Comparison of ENCODE assay signal across 17 cellular contexts in genomic region chr7:105821527-105821926, GRCh38.
"Had no signal": no experiment of that assay in that cellular context is flagged by ENCODE, and none has a peak within 500 bp of the region (broad histone marks: within the 10 kb centered on the region; RNA-seq: fewer than 3 reads in every experiment).

No MANE protein-coding gene starts in this region.

- H3K27me3 Mint-ChIP-seq: activated naive CD8-positive, alpha-beta T cell treated with anti-CD3 and anti-CD28 coated beads for 36 hours had no signal

- DNase-seq: activated CD4-positive, CD25-positive, alpha-beta regulatory T cell; activated naive CD8-positive, alpha-beta T cell treated with anti-CD3 and anti-CD28 coated beads for 36 hours; activated T-cell treated with anti-CD3 and anti-CD28 coated beads, Interleukin-2, amount 50 U/mL, for 48 hours; brain microvascular endothelial cell; KG1; MG63; NCI-H1105 treated with DMSO at 0.1 percent for 48 hours; NCI-H1436 treated with DMSO at 0.1 percent for 48 hours; NCI-H187; NCI-H2081; NCI-H510A treated with DMSO at 0.1 percent for 48 hours; NCI-H69; PC-9; SIG-M5 had no signal

- H3K4me3 Mint-ChIP-seq: activated CD8-positive, alpha-beta memory T cell treated with anti-CD3 and anti-CD28 coated beads, Interleukin-2, amount 10 ng/mL, durations not matched to agents 7 days and 5 days; activated naive CD8-positive, alpha-beta T cell treated with anti-CD3 and anti-CD28 coated beads for 36 hours; IgD-negative memory B cell had no signal

- ATAC-seq: activated CD8-positive, alpha-beta memory T cell treated with anti-CD3 and anti-CD28 coated beads, Interleukin-2, amount 10 ng/mL, durations not matched to agents 7 days and 5 days had no signal

- H3K27ac Mint-ChIP-seq: activated CD8-positive, alpha-beta memory T cell treated with anti-CD3 and anti-CD28 coated beads, Interleukin-2, amount 10 ng/mL, durations not matched to agents 7 days and 5 days; activated naive CD8-positive, alpha-beta T cell treated with anti-CD3 and anti-CD28 coated beads for 36 hours; activated T-helper 2 cell treated with anti-CD3 and anti-CD28 coated beads, Interferon-gamma antibody, Interleukin-2, Interleukin-4, amounts not matched to agents 10 μg/mL and 5 μg/mL and 100 μg/mL, durations not matched to agents 14 hours and 24 hours and 36 hours; IgD-negative memory B cell had no signal
